Comparison of ENCODE assay signal across 1 cellular context in the genomic region with DNA sequence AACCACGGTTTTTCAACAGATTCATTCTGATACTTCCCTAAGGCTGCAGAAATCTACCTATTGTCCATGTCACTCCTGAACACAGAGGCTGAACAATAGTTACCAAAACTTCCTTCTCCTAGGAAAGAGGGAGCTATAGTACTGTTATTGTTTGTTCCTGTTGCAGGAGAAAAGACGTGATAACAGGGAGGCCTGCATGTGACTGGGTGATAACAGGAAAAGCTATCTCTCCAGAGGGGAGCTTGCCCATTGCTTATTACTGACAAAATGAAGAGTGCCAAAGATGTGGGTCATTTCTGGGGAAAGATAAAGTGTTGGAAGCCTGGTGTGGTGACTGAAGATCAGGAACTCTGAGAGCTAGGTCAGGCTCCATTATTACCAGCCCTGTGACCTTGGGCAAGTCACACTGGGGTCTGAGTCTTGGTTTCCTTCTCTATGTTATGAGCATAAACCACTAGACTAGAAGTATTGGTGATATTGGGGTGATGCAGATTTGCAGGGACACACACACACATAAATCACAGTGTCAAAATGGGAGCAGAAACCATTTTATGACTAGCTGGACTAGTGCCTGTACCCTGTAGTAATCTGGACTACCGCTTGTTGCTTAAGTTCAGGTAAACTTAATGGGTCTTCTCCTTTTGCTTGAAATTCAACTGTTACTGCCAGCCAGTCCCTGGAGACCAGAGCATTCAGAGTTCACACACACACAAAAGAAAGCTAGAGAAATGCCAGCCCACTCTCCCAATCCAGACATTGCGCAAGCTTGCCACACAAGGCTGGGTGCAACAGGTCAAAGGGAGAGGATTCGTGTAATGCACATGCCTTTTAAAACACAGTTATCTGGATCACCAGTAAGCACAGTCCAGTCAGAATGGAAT.
TF ChIP-seq lines count a peak whose summit lies in the region.

No MANE protein-coding gene starts in this region.

TF ChIP-seq in K562, 482 proteins besides CTCF, POLR2A, EP300 and RAD21 (continued from another document):
- TF ChIP-seq, protein P1, sequence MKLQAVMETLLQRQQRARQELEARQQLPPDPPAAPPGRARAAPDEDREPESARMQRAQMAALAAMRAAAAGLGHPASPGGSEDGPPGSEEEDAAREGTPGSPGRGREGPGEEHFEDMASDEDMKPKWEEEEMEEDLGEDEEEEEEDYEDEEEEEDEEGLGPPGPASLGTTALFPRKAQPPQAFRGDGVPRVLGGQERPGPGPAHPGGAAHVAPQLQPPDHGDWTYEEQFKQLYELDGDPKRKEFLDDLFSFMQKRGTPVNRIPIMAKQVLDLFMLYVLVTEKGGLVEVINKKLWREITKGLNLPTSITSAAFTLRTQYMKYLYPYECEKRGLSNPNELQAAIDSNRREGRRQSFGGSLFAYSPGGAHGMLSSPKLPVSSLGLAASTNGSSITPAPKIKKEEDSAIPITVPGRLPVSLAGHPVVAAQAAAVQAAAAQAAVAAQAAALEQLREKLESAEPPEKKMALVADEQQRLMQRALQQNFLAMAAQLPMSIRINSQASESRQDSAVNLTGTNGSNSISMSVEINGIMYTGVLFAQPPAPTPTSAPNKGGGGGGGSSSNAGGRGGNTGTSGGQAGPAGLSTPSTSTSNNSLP (IDR thresholded peaks at IDR 0.05; ENCODE audit: borderline replicate concordance, low read depth, low read length) = no peak
- TF ChIP-seq CEBPB (tag; IDR thresholded peaks at IDR 0.05) (peak; percentile 96), ZFP36 (IDR thresholded peaks at IDR 0.05; ENCODE audit: low read depth, low read length, partially characterized antibody) (no peak), PRPF4 (IDR thresholded peaks at IDR 0.05; ENCODE audit: insufficient read depth, low read depth, low read length, poor library complexity, severe bottlenecking) (no peak), CBX1 (IDR thresholded peaks at IDR 0.05; ENCODE audit: low read depth) (no peak), STAT5A (IDR thresholded peaks at IDR 0.05; ENCODE audit: borderline replicate concordance, low read length) (peak; percentile 71; the same call in 1 of the 2 replicates)
